8 cellular contexts compared by ENCODE assay signal in genomic region chr13:23921451-23921888, GRCh38. TPM values are rescaled to one million over a fixed set of nuclear protein-coding genes. Genes with fewer than 3 reads are reported as not detected.
DNase-seq lines count a peak whose midpoint lies in the region; ATAC-seq and TF ChIP-seq lines count a peak whose summit lies in the region.

No MANE protein-coding gene starts in this region.

- no peaks in the 10 kb centered on the region for H3K9me3 ChIP-seq in tibial nerve

- DNase-seq in AG04449 (ENCODE audit: low read depth, low spot score) = no peak
- peak; percentile 4 for DNase-seq in NCI-H2196 treated with DMSO at 0.1 percent for 48 hours (lab: John Stamatoyannopoulos, UW; ENCODE audit: unreplicated experiment)
- peak; percentile 49 for DNase-seq in astrocyte of the cerebellum (ENCODE audit: low read depth)
- DNase-seq in inferior parietal cortex (ENCODE audit: extremely low spot score) = peak; percentile 90
- peak in 1 of 2 donors; percentile 27 for DNase-seq in tibial nerve (ENCODE audit: low spot score in 2 of 2)
- DNase-seq in effector CD8-positive, alpha-beta T cell (lab: John Stamatoyannopoulos, UW) = no peak

- TF ChIP-seq POLR2A in tibial nerve (IDR thresholded peaks at IDR 0.05) = no peak

- TF ChIP-seq CTCF in AG04449 (IDR thresholded peaks at IDR 0.05; ENCODE audit: insufficient read depth, low read length, missing control alignments) = peak; percentile 37
- TF ChIP-seq CTCF in GM12873 (IDR thresholded peaks at IDR 0.05; ENCODE audit: insufficient read depth, low read depth, low read length, missing control alignments) = peak; percentile 57
- peak; percentile 59 for TF ChIP-seq CTCF in astrocyte of the cerebellum (IDR thresholded peaks at IDR 0.05; ENCODE audit: low read depth, low read length, missing control alignments)
- TF ChIP-seq CTCF in tibial nerve (IDR thresholded peaks at IDR 0.05) = peak; percentile 39 to 58 (median 48)

- CTCF ChIA-PET in AG04449 (lab: Yijun Ruan, JAX) = interaction anchor here (0.6 to 11.6 kb wide), 17 partner anchors 9 to 310 kb away, joined by 3 to 152 read pairs (median 5); no protein-coding TSS in a partner anchor

- H3K27me3 ChIP-seq in tibial nerve = no peaks in the 10 kb centered on the region

- no peak overlapping the region for H3K27ac ChIP-seq in tibial nerve

- H3K36me3 ChIP-seq in tibial nerve = no peaks in the 10 kb centered on the region

- 10 to 17% methylated on average over 2 of the region's 2 CpGs for WGBS in tibial nerve, 2 donors

- no peak for ATAC-seq in activated CD4-positive, CD25-positive, alpha-beta regulatory T cell treated with anti-CD3 and anti-CD28 coated beads, Interleukin-2, amount 50 U/mL, for 24 hours

- POLR2A ChIA-PET in AG04449 (lab: Yijun Ruan, JAX) = no interaction called here

- TF ChIP-seq EP300 in tibial nerve (IDR thresholded peaks at IDR 0.05) = no peak

- H3K4me3 ChIP-seq in AG04449 (ENCODE audit: low read depth, low read length) = no peak overlapping the region
- no peak overlapping the region for H3K4me3 ChIP-seq in astrocyte of the cerebellum (ENCODE audit: low read depth, low read length)
- H3K4me3 ChIP-seq in tibial nerve = no peak overlapping the region

- in situ Hi-C loops in astrocyte of the cerebellum (cut with HindIII; ENCODE audit: low sequenced_read_pairs) = no loop called here

- no peaks in the 10 kb centered on the region for H3K4me1 ChIP-seq in tibial nerve

RNA-seq across cellular contexts. Expression of gene C1QTNF9B, which starts 24.2 kb away (rescaled TPM):
- 1 to 10 TPM in 1 of 4 donors, not detected in 3; 2.0 TPM for total RNA-seq in tibial nerve

RNA-seq across cellular contexts. Expression of gene MIPEP, which starts 32.3 kb away (rescaled TPM):
- total RNA-seq in tibial nerve = 10 to 100 TPM in 3 of 4 donors, 1 to 10 TPM in 1; 8.4 to 25.8 (median 16.4) TPM

Comparison
In these comparisons a context has a peak if more than half of its experiments do, and no peak if none do; other contexts are left out.
1. DNase-seq: peak in NCI-H2196 treated with DMSO at 0.1 percent for 48 hours (single experiment), astrocyte of the cerebellum (single experiment) and inferior parietal cortex (single experiment); none in AG04449 (single experiment) and effector CD8-positive, alpha-beta T cell (single experiment).
2. Peak in every context shown above with its lines, with median percentiles within 50 percentile points of each other: CTCF ChIP-seq.